In the genomic region with DNA sequence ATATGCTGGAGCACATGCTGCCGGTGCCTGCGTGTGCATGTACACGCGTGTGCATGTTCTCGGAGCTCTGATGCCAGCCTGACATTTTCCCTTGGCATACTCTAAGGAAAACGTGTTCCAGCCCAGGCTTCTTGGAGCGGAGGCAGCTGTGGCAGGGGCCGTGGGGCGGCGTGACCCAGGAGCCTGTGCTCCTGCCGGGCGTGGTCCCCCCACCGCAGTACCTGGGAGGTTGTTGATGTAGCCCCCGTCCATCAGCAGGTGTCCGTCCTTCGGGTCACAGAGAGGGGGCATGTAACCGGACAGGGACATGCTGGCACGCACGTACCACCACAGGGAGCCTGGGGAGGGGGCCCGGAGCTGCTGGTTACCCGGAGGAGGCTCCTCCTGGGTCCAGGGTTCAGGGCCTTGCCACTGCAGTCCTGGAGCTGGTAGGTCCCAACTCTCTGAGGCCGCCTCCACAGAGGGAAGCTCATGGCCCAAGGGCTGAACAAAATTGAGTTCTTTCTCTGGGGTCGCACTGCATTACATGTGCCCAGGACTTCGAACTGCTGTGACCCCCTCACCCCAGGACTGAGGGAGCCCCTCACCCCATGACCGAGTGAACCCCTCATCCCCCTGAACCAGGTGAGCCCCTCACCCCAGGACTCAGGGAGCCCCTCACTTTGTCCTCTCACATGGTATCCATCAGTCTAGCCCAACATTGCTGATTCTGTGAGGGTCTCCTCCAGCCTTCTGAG, we compare ENCODE assay signal across 19 cellular contexts. TPM values are rescaled to one million over a fixed set of nuclear protein-coding genes. Genes with fewer than 3 reads are reported as not detected.
DNase-seq lines count a peak whose midpoint lies in the region; ATAC-seq, FAIRE-seq and TF ChIP-seq lines count a peak whose summit lies in the region.
"Had no signal": no experiment of that assay in that cellular context is flagged by ENCODE, and none has a peak within 500 bp of the region (broad histone marks: within the 10 kb centered on the region; RNA-seq: fewer than 3 reads in every experiment).

No MANE protein-coding gene starts in this region.

- TF ChIP-seq EP300 in HepG2 (IDR thresholded peaks at IDR 0.05; ENCODE audit: low read depth in 2 of 2, low read length in 2 of 2) (peak in 1 of 2 experiments; percentile 36; a peak in 1 of 4 replicates), HepG2 (CRISPR knock-in tag; IDR thresholded peaks at IDR 0.05; ENCODE audit: borderline replicate concordance) (no peak)

- H3K9me3 ChIP-seq in WERI-Rb-1 (ENCODE audit: severe bottlenecking) (no peaks in the 10 kb centered on the region), HepG2 (ENCODE audit: low read length) (no peaks in the 10 kb centered on the region), aorta (ENCODE audit: control insufficient read depth, low read length) (no peaks in the 10 kb centered on the region)
- H3K9me3 ChIP-seq: esophagus squamous epithelium, neutrophil had no signal

- H2AFZ ChIP-seq in HepG2 (ENCODE audit: low read length), result no peak overlapping the region

- no peaks in the 10 kb centered on the region for H4K20me1 ChIP-seq in HepG2 (ENCODE audit: insufficient read depth, low read length)

- CTCF ChIA-PET in HepG2 (lab: Yijun Ruan, JAX; ENCODE audit: low intra/inter-chr PET ratio, low total read pairs), result no interaction called here

- H3K27ac ChIP-seq in WERI-Rb-1 (peak overlapping the region; percentile 7; the same call in 1 of the 2 replicates), HepG2 (ENCODE audit: extremely low read length, insufficient read depth, low read length) (peak overlapping the region; percentile 58), aorta (ENCODE audit: low read depth in 1 of 2, low read length in 2 of 2) (no peak overlapping the region)
- H3K27ac ChIP-seq: esophagus squamous epithelium, neutrophil had no signal

- peaks cover 63% of the 10 kb centered on the region for H3K4me1 ChIP-seq in HepG2 (ENCODE audit: insufficient read depth, low read length)
- H3K4me1 ChIP-seq in aorta (ENCODE audit: control insufficient read depth in 1 of 2, insufficient read depth in 2 of 2, low read length in 2 of 2), result no peaks in the 10 kb centered on the region

- intact Hi-C loops in left cardiac atrium (cut with DNase I) (no loop called here), Right ventricle myocardium inferior (cut with DNase I) (no loop called here), HepG2 (cut with micrococcal nuclease; ENCODE audit: unreplicated experiment) (no loop called here), aorta (cut with DNase I) (no loop called here)

- WGBS in HepG2 (ENCODE audit: low lambda C conversion rate), result 63% methylated on average over 8 of the region's 25 CpGs
- WGBS in aorta, 2 donors, result 94 to 95% methylated on average over 22 to 25 of the region's 25 CpGs

- peak overlapping the region; percentile 66 for H3K4me2 ChIP-seq in HepG2 (ENCODE audit: low read depth, low read length)

- no peak overlapping the region for H3K4me3 ChIP-seq in WERI-Rb-1 (ENCODE audit: low read depth, low read length)
- H3K4me3 ChIP-seq in HepG2 (replicated peaks in 1 of 3; ENCODE audit: insufficient read depth in 1 of 3, low read depth in 2 of 3, low read length in 3 of 3), result peak overlapping the region in 2 of 3 experiments; percentile 23 to 51; a peak in 3 of 6 replicates
- H3K4me3 ChIP-seq in aorta (ENCODE audit: low read length in 2 of 2), result no peak overlapping the region
- H3K4me3 ChIP-seq: esophagus squamous epithelium had no signal

- peak; percentile 66 for FAIRE-seq in HepG2 (lab: Jason Lieb, UNC)
- FAIRE-seq: GM12892 had no signal

- TF ChIP-seq CTCF in WERI-Rb-1 (IDR thresholded peaks at IDR 0.05; ENCODE audit: low read depth, low read length) (no peak), HepG2 (CRISPR knock-in tag; IDR thresholded peaks at IDR 0.05) (peak; percentile 43)

- ATAC-seq in left cardiac atrium, result no peak
- ATAC-seq in Right ventricle myocardium inferior, result no peak
- peak; percentile 53 for ATAC-seq in HepG2
- no peak for ATAC-seq in aorta (ENCODE audit: low FRiP score)
- no peak for ATAC-seq in HG03159 (IDR thresholded peaks at IDR 0.05; ENCODE audit: unreplicated experiment)
- ATAC-seq: sciatic nerve had no signal

- H3K27me3 ChIP-seq in WERI-Rb-1 (ENCODE audit: insufficient read depth, low read depth, severe bottlenecking), result no peaks in the 10 kb centered on the region
- no peaks in the 10 kb centered on the region; a peak in 1 of 5 replicates for H3K27me3 ChIP-seq in HepG2 (ENCODE audit: control insufficient read depth in 1 of 2, insufficient read depth in 2 of 2, low read length in 2 of 2)
- H3K27me3 ChIP-seq in aorta (ENCODE audit: control insufficient read depth in 1 of 2, insufficient read depth in 2 of 2, low read length in 1 of 2), result no peaks in the 10 kb centered on the region

- in situ Hi-C loops in HepG2 (cut with HindIII; ENCODE audit: extremely low pct_ligation_motif_present, low pct_unique_long_range_greater_than_20kb), result no loop called here

- no TSS peak for BruUV-seq in HepG2 (replicated peaks; lab: Mats Ljungman, UMichigan)

- no peaks in the 10 kb centered on the region for H3K36me3 ChIP-seq in WERI-Rb-1
- no peaks in the 10 kb centered on the region for H3K36me3 ChIP-seq in HepG2 (replicated peaks in 1 of 2; ENCODE audit: control insufficient read depth in 1 of 2, insufficient read depth in 2 of 2, low read length in 2 of 2)
- no peaks in the 10 kb centered on the region for H3K36me3 ChIP-seq in aorta (ENCODE audit: control insufficient read depth in 1 of 2, insufficient read depth in 2 of 2, low read length in 1 of 2)
- H3K36me3 ChIP-seq: esophagus squamous epithelium, neutrophil had no signal

- peak; percentile 17 for DNase-seq in left cardiac atrium
- DNase-seq in Right ventricle myocardium inferior (ENCODE audit: missing footprints), result no peak
- no peak for DNase-seq in WERI-Rb-1
- peak; percentile 45 for DNase-seq in HepG2 (ENCODE audit: low spot score)
- DNase-seq in aorta, result peak; percentile 40 to 65
- no peak for DNase-seq in NCI-H526 (lab: John Stamatoyannopoulos, UW)
- DNase-seq: activated B cell treated with CpG ODN at 0.5 μM for 24 hours; activated CD8-positive, alpha-beta memory T cell treated with anti-CD3 and anti-CD28 coated beads, Interleukin-2, amount 50 U/mL, for 4 hours; esophagus squamous epithelium; GF-D8; NCI-H187; NCI-H446 treated with DMSO at 0.1 percent for 48 hours; stimulated activated CD4-positive, alpha-beta T cell treated with anti-CD3 and anti-CD28 coated beads, Interleukin-2, amount 100 ng/mL, for 24 hours had no signal

- POLR2A ChIA-PET in HepG2 (lab: Yijun Ruan, JAX), result interaction anchor here (1.3 kb wide), 1 partner anchor 9 kb away, joined by 4 read pairs; no protein-coding TSS in a partner anchor

- no peak for TF ChIP-seq POLR2A in HepG2 (IDR thresholded peaks at IDR 0.05; ENCODE audit: insufficient read depth in 1 of 2, low read depth in 2 of 2, low read length in 2 of 2)

- peaks cover 5% of the 10 kb centered on the region for H3K79me2 ChIP-seq in HepG2 (ENCODE audit: insufficient read depth, low read length)

- peak; percentile 26; the same call in 1 of the 2 replicates for TF ChIP-seq RAD21 in HepG2 (CRISPR knock-in tag; IDR thresholded peaks at IDR 0.05)

- H3K9ac ChIP-seq in HepG2 (ENCODE audit: insufficient read depth, low read depth, low read length), result peak overlapping the region; percentile 42

RNA-seq across cellular contexts. Expression of a gene that starts 4.2 kb away (rescaled TPM):
- total RNA-seq in left cardiac atrium, result 10 to 100 TPM; 20.5 to 25.1 TPM
- 11.5 TPM for total RNA-seq in Right ventricle myocardium inferior
- 38.3 and 44.3 TPM in 2 replicates for total RNA-seq in HepG2 (2016; rRNA removed; fragmentation: Illumina TruSeq; extraction: Trizol)
- 35.6 and 45.0 TPM in 2 replicates for total RNA-seq in HepG2 (2016; cell fraction: cytosol; rRNA removed; fragmentation: Illumina TruSeq; extraction: Trizol; ENCODE audit: low read depth)
- 31.9 and 43.2 TPM in 2 replicates for total RNA-seq in HepG2 (2016; cell fraction: insoluble cytoplasmic fraction; rRNA removed; fragmentation: Illumina TruSeq; extraction: Trizol)
- 88.7 and 95.2 TPM in 2 replicates for total RNA-seq in HepG2 (2016; cell fraction: membrane; rRNA removed; fragmentation: Illumina TruSeq; extraction: Trizol)
- total RNA-seq in HepG2 (2016; cell fraction: nucleus; rRNA removed; fragmentation: Illumina TruSeq; extraction: Trizol), result 47.8 and 56.5 TPM in 2 replicates
- polyA plus RNA-seq in HepG2 (2011; rRNA removed), result 183 and 271 TPM in 2 replicates
- polyA plus RNA-seq in HepG2 (2011; cell fraction: cytosol; rRNA removed), result 147 and 184 TPM in 2 replicates
- 1,153 and 1,227 TPM in 2 replicates for polyA plus RNA-seq in HepG2 (2011; cell fraction: nucleus; rRNA removed)
- 143 and 184 TPM in 2 replicates for polyA plus RNA-seq in HepG2 (2012)
- polyA plus RNA-seq in HepG2 (2016; cell fraction: cytosol; fragmentation: Illumina TruSeq; extraction: Trizol; ENCODE audit: low read depth), result 80.1 and 97.0 TPM in 2 replicates
- polyA plus RNA-seq in HepG2 (2016; cell fraction: insoluble cytoplasmic fraction; fragmentation: Illumina TruSeq; extraction: Trizol; ENCODE audit: low read depth), result 62.3 and 80.0 TPM in 2 replicates
- polyA plus RNA-seq in HepG2 (2016; cell fraction: membrane; fragmentation: Illumina TruSeq; extraction: Trizol; ENCODE audit: low read depth), result 159 and 160 TPM in 2 replicates
- polyA plus RNA-seq in HepG2 (2016; cell fraction: nucleus; fragmentation: Illumina TruSeq; extraction: Trizol; ENCODE audit: insufficient read depth, low read depth), result 179 and 193 TPM in 2 replicates
- polyA minus RNA-seq in HepG2 (2011; rRNA and poly(A)+ RNA removed; ENCODE audit: low replicate concordance), result 64.9 and 155 TPM in 2 replicates
- 76.5 and 105 TPM in 2 replicates for polyA minus RNA-seq in HepG2 (2011; cell fraction: cytosol; rRNA and poly(A)+ RNA removed)
- polyA minus RNA-seq in HepG2 (2011; cell fraction: nucleus; rRNA and poly(A)+ RNA removed), result 147 and 159 TPM in 2 replicates
- 10 to 100 TPM; 76.8 to 78.2 TPM for total RNA-seq in aorta
- 100 to 1,000 TPM in 1 of 2 donors, 10 to 100 TPM in 1; 75.5 to 154 TPM for polyA plus RNA-seq in aorta

RNA-seq across cellular contexts. Expression of a gene that starts 22.2 kb away (rescaled TPM):
- total RNA-seq in left cardiac atrium, result not detected
- not detected for total RNA-seq in Right ventricle myocardium inferior
- total RNA-seq in HepG2 (2016; rRNA removed; fragmentation: Illumina TruSeq; extraction: Trizol), result 0.21 and 0.44 TPM in 2 replicates
- 0.09 and 0.20 TPM in 2 replicates for total RNA-seq in HepG2 (2016; cell fraction: cytosol; rRNA removed; fragmentation: Illumina TruSeq; extraction: Trizol; ENCODE audit: low read depth)
- 0.33 and 0.43 TPM in 2 replicates for total RNA-seq in HepG2 (2016; cell fraction: insoluble cytoplasmic fraction; rRNA removed; fragmentation: Illumina TruSeq; extraction: Trizol)
- 0.21 and 0.37 TPM in 2 replicates for total RNA-seq in HepG2 (2016; cell fraction: membrane; rRNA removed; fragmentation: Illumina TruSeq; extraction: Trizol)
- 0.28 and 0.34 TPM in 2 replicates for total RNA-seq in HepG2 (2016; cell fraction: nucleus; rRNA removed; fragmentation: Illumina TruSeq; extraction: Trizol)
- 0.26 and 0.38 TPM in 2 replicates for polyA plus RNA-seq in HepG2 (2011; rRNA removed)
- polyA plus RNA-seq in HepG2 (2011; cell fraction: cytosol; rRNA removed), result 0.21 and 0.30 TPM in 2 replicates
- 3.0 and 3.2 TPM in 2 replicates for polyA plus RNA-seq in HepG2 (2011; cell fraction: nucleus; rRNA removed)
- 0.35 and 0.44 TPM in 2 replicates for polyA plus RNA-seq in HepG2 (2012)
- polyA plus RNA-seq in HepG2 (2016; cell fraction: cytosol; fragmentation: Illumina TruSeq; extraction: Trizol; ENCODE audit: low read depth), result 0.05 and 0.14 TPM in 2 replicates
- 0.25 TPM in 1 of 2 replicates, not detected in the other for polyA plus RNA-seq in HepG2 (2016; cell fraction: insoluble cytoplasmic fraction; fragmentation: Illumina TruSeq; extraction: Trizol; ENCODE audit: low read depth)
- 0.08 and 0.15 TPM in 2 replicates for polyA plus RNA-seq in HepG2 (2016; cell fraction: membrane; fragmentation: Illumina TruSeq; extraction: Trizol; ENCODE audit: low read depth)
- 0.79 and 0.97 TPM in 2 replicates for polyA plus RNA-seq in HepG2 (2016; cell fraction: nucleus; fragmentation: Illumina TruSeq; extraction: Trizol; ENCODE audit: insufficient read depth, low read depth)
- polyA minus RNA-seq in HepG2 (2011; rRNA and poly(A)+ RNA removed; ENCODE audit: low replicate concordance), result 0.26 TPM in 1 of 2 replicates, not detected in the other
- polyA minus RNA-seq in HepG2 (2011; cell fraction: cytosol; rRNA and poly(A)+ RNA removed), result not detected in 2 replicates
- 0.26 and 0.37 TPM in 2 replicates for polyA minus RNA-seq in HepG2 (2011; cell fraction: nucleus; rRNA and poly(A)+ RNA removed)
- total RNA-seq in aorta, result not detected
- polyA plus RNA-seq in aorta, result 1 to 10 TPM in 1 of 2 donors, not detected in 1; 3.1 TPM
- total RNA-seq: activated B cell treated with CpG ODN at 0.5 μM for 24 hours, esophagus squamous epithelium, MCF 10A, mesenteric fat pad, sciatic nerve had no signal

RNA-seq across cellular contexts. Expression of a gene that starts 40.2 kb away (rescaled TPM):
- total RNA-seq in left cardiac atrium (1 to 10 TPM; 2.5 to 5.3 TPM), Right ventricle myocardium inferior (2.2 TPM), HepG2 (2016; rRNA removed; fragmentation: Illumina TruSeq; extraction: Trizol) (0.63 and 1.2 TPM in 2 replicates), aorta (1 to 10 TPM; 4.1 to 8.5 TPM)
- total RNA-seq in HepG2 (2016; cell fraction: cytosol; rRNA removed; fragmentation: Illumina TruSeq; extraction: Trizol; ENCODE audit: low read depth), result 0.81 and 1.1 TPM in 2 replicates
- total RNA-seq in HepG2 (2016; cell fraction: insoluble cytoplasmic fraction; rRNA removed; fragmentation: Illumina TruSeq; extraction: Trizol), result 0.82 and 1.9 TPM in 2 replicates
- total RNA-seq in HepG2 (2016; cell fraction: membrane; rRNA removed; fragmentation: Illumina TruSeq; extraction: Trizol), result 0.46 and 1.00 TPM in 2 replicates
- 1.6 and 2.0 TPM in 2 replicates for total RNA-seq in HepG2 (2016; cell fraction: nucleus; rRNA removed; fragmentation: Illumina TruSeq; extraction: Trizol)
- polyA plus RNA-seq in HepG2 (2011; rRNA removed) (0.78 and 2.1 TPM in 2 replicates), aorta (10 to 100 TPM in 1 of 2 donors, 1 to 10 TPM in 1; 2.9 to 12.6 TPM)
- polyA plus RNA-seq in HepG2 (2011; cell fraction: cytosol; rRNA removed), result 0.53 and 1.0 TPM in 2 replicates
- 17.1 and 17.5 TPM in 2 replicates for polyA plus RNA-seq in HepG2 (2011; cell fraction: nucleus; rRNA removed)
- 0.76 and 1.0 TPM in 2 replicates for polyA plus RNA-seq in HepG2 (2012)
- 0.60 and 0.67 TPM in 2 replicates for polyA plus RNA-seq in HepG2 (2016; cell fraction: cytosol; fragmentation: Illumina TruSeq; extraction: Trizol; ENCODE audit: low read depth)
- 0.39 and 0.46 TPM in 2 replicates for polyA plus RNA-seq in HepG2 (2016; cell fraction: insoluble cytoplasmic fraction; fragmentation: Illumina TruSeq; extraction: Trizol; ENCODE audit: low read depth)
- 0.44 and 0.56 TPM in 2 replicates for polyA plus RNA-seq in HepG2 (2016; cell fraction: membrane; fragmentation: Illumina TruSeq; extraction: Trizol; ENCODE audit: low read depth)
- 3.7 and 3.8 TPM in 2 replicates for polyA plus RNA-seq in HepG2 (2016; cell fraction: nucleus; fragmentation: Illumina TruSeq; extraction: Trizol; ENCODE audit: insufficient read depth, low read depth)
- polyA minus RNA-seq in HepG2 (2011; rRNA and poly(A)+ RNA removed; ENCODE audit: low replicate concordance), result 0.44 and 0.61 TPM in 2 replicates
- polyA minus RNA-seq in HepG2 (2011; cell fraction: cytosol; rRNA and poly(A)+ RNA removed), result 0.44 TPM in 1 of 2 replicates, not detected in the other
- 1.8 and 3.4 TPM in 2 replicates for polyA minus RNA-seq in HepG2 (2011; cell fraction: nucleus; rRNA and poly(A)+ RNA removed)

RNA-seq across cellular contexts. Expression of a gene that starts 40.4 kb away (rescaled TPM):
- 10 to 100 TPM in 1 of 2 donors, 1 to 10 TPM in 1; 8.0 to 11.7 TPM for total RNA-seq in left cardiac atrium
- total RNA-seq in Right ventricle myocardium inferior, result 6.8 TPM
- 1.3 and 2.7 TPM in 2 replicates for total RNA-seq in HepG2 (2016; rRNA removed; fragmentation: Illumina TruSeq; extraction: Trizol)
- total RNA-seq in HepG2 (2016; cell fraction: cytosol; rRNA removed; fragmentation: Illumina TruSeq; extraction: Trizol; ENCODE audit: low read depth), result 1.1 and 1.7 TPM in 2 replicates
- total RNA-seq in HepG2 (2016; cell fraction: insoluble cytoplasmic fraction; rRNA removed; fragmentation: Illumina TruSeq; extraction: Trizol), result 1.3 and 3.1 TPM in 2 replicates
- 1.6 and 2.4 TPM in 2 replicates for total RNA-seq in HepG2 (2016; cell fraction: membrane; rRNA removed; fragmentation: Illumina TruSeq; extraction: Trizol)
- total RNA-seq in HepG2 (2016; cell fraction: nucleus; rRNA removed; fragmentation: Illumina TruSeq; extraction: Trizol), result 3.0 and 3.1 TPM in 2 replicates
- 4.8 and 9.1 TPM in 2 replicates for polyA plus RNA-seq in HepG2 (2011; rRNA removed)
- 1.6 and 3.2 TPM in 2 replicates for polyA plus RNA-seq in HepG2 (2011; cell fraction: cytosol; rRNA removed)
- 82.5 and 82.6 TPM in 2 replicates for polyA plus RNA-seq in HepG2 (2011; cell fraction: nucleus; rRNA removed)
- polyA plus RNA-seq in HepG2 (2012), result 4.7 and 9.6 TPM in 2 replicates
- polyA plus RNA-seq in HepG2 (2016; cell fraction: cytosol; fragmentation: Illumina TruSeq; extraction: Trizol; ENCODE audit: low read depth), result 3.8 and 4.6 TPM in 2 replicates
- polyA plus RNA-seq in HepG2 (2016; cell fraction: insoluble cytoplasmic fraction; fragmentation: Illumina TruSeq; extraction: Trizol; ENCODE audit: low read depth), result 2.3 and 2.8 TPM in 2 replicates
- polyA plus RNA-seq in HepG2 (2016; cell fraction: membrane; fragmentation: Illumina TruSeq; extraction: Trizol; ENCODE audit: low read depth), result 5.3 and 6.7 TPM in 2 replicates
- polyA plus RNA-seq in HepG2 (2016; cell fraction: nucleus; fragmentation: Illumina TruSeq; extraction: Trizol; ENCODE audit: insufficient read depth, low read depth), result 8.9 and 9.7 TPM in 2 replicates
- polyA minus RNA-seq in HepG2 (2011; rRNA and poly(A)+ RNA removed; ENCODE audit: low replicate concordance), result 3.4 and 4.2 TPM in 2 replicates
- polyA minus RNA-seq in HepG2 (2011; cell fraction: cytosol; rRNA and poly(A)+ RNA removed), result 0.62 and 2.6 TPM in 2 replicates
- 6.6 and 9.0 TPM in 2 replicates for polyA minus RNA-seq in HepG2 (2011; cell fraction: nucleus; rRNA and poly(A)+ RNA removed)
- total RNA-seq in aorta, result 10 to 100 TPM; 21.9 to 38.2 TPM
- 10 to 100 TPM; 15.9 to 96.8 TPM for polyA plus RNA-seq in aorta

Comparison
In these comparisons a context has a peak if more than half of its experiments do, and no peak if none do; other contexts are left out.
1. DNase-seq: peak in left cardiac atrium (single experiment), HepG2 (single experiment) and aorta (2 of 2); none in Right ventricle myocardium inferior (single experiment), WERI-Rb-1 (single experiment) and NCI-H526 (0 of 2).
2. H3K27ac ChIP-seq: peak in WERI-Rb-1 (single experiment) and HepG2 (single experiment); none in aorta (0 of 2).
3. H3K4me3 ChIP-seq: peak in HepG2 (2 of 3); none in WERI-Rb-1 (single experiment) and aorta (0 of 2).